In the genomic region with DNA sequence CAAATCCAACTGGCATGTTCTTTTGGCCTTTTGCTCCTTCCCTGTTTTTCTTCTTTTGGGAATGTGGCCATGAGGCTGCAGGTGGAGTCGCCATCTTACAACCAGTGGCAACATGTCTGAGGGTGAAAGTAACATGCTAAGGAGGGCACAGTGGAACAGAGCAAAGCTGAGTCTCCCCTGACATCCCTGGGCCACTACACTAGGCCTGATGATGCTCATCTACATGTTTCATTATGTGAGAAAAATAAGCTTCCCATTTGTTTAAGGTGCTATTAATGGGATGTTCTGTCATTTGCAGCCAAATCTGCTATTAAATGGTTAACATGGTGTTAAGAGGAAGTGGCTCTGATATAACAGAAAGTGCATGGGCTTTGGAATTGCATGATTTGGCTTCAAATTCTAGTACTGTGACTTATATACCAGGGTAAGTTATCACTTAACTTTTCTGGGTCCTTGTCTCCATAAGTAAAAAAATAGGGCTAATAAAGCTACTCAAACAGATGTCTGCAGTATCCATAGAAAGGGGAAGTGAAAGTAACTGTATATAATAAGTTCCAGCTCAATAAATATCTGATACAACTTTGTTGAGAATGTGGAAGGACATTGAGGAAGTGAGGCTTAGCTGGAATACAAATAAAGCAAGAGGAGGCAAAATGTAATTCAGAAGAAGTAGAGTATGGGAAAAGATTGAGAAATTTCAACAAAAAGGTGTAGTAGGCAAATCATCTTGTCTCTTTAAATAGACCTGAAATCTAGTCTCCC, we compare ENCODE assay signal across 9 cellular contexts.
DNase-seq lines count a peak whose midpoint lies in the region; ATAC-seq, FAIRE-seq and TF ChIP-seq lines count a peak whose summit lies in the region.
"Had no signal": no experiment of that assay in that cellular context is flagged by ENCODE, and none has a peak within 500 bp of the region (broad histone marks: within the 10 kb centered on the region; RNA-seq: fewer than 3 reads in every experiment).

No MANE protein-coding gene starts in this region.

- peak overlapping the region; percentile 7 for H2AFZ ChIP-seq in SU-DHL-6 (ENCODE audit: low read depth, low read length, severe bottlenecking)

- POLR2A ChIA-PET in GM10248 (lab: Yijun Ruan, JAX): no interaction called here

- ATAC-seq in GM19455 (IDR thresholded peaks at IDR 0.05; ENCODE audit: unreplicated experiment) (peak; percentile 71), HG03159 (IDR thresholded peaks at IDR 0.05; ENCODE audit: unreplicated experiment) (peak; percentile 85), HG02571 (IDR thresholded peaks at IDR 0.05; ENCODE audit: unreplicated experiment) (no peak)

- H3K27ac ChIP-seq in SU-DHL-6 (ENCODE audit: low read depth, low read length): peak overlapping the region; percentile 74

- peak overlapping the region; percentile 17 for H3K4me3 ChIP-seq in SU-DHL-6 (ENCODE audit: insufficient read depth, low read length, poor library complexity, severe bottlenecking)

- H3K9me2 ChIP-seq in SU-DHL-6 (replicated peaks; ENCODE audit: insufficient read depth, low read length): no peaks in the 10 kb centered on the region

- DNase-seq in GM10248 (ENCODE audit: extremely low spot score): peak; percentile 35
- DNase-seq in H54 (ENCODE audit: insufficient read length, low spot score): no peak
- no peak for DNase-seq in NCI-H2081 (lab: John Stamatoyannopoulos, UW)
- no peak for DNase-seq in activated T-cell treated with anti-CD3 and anti-CD28 coated beads, Interleukin-2, amount 50 U/mL, for 1 hour
- DNase-seq: NCI-H510A treated with DMSO at 0.1 percent for 48 hours had no signal

- CTCF ChIA-PET in GM10248 (lab: Yijun Ruan, JAX): interaction anchor here (1.4 to 2.2 kb wide), 3 partner anchors 11 to 369 kb away, joined by 3 to 7 read pairs (median 5); no protein-coding TSS in a partner anchor

- H3K79me2 ChIP-seq in SU-DHL-6 (ENCODE audit: insufficient read depth, low read length): no peaks in the 10 kb centered on the region

- peaks cover 31% of the 10 kb centered on the region for H3F3A ChIP-seq in SU-DHL-6 (ENCODE audit: insufficient read depth)

- no peaks in the 10 kb centered on the region for H3K36me3 ChIP-seq in SU-DHL-6 (ENCODE audit: low read length)

- H3K27me3 ChIP-seq in SU-DHL-6 (ENCODE audit: low read length): no peaks in the 10 kb centered on the region

- H3K4me2 ChIP-seq in SU-DHL-6 (ENCODE audit: low read depth, low read length, poor library complexity, severe bottlenecking): peak overlapping the region; percentile 41

- TF ChIP-seq CTCF in GM10248 (IDR thresholded peaks at IDR 0.05; ENCODE audit: control extremely low read depth, extremely low read depth, low read depth, missing control alignments) (no peak), SU-DHL-6 (IDR thresholded peaks at IDR 0.05; ENCODE audit: insufficient read depth, low read length, poor library complexity, severe bottlenecking) (no peak)

- H4K20me1 ChIP-seq in SU-DHL-6 (ENCODE audit: low read depth, low read length): no peaks in the 10 kb centered on the region

- TF ChIP-seq POLR2A in H54 (IDR thresholded peaks at IDR 0.05; ENCODE audit: low read depth, low read length): no peak

- H3K9me3 ChIP-seq in SU-DHL-6 (ENCODE audit: insufficient read depth, low read length): no peaks in the 10 kb centered on the region

- 0 out of 2 replicates have a peak overlapping the region, but pooled peaks have one; percentile 3 for H3K9ac ChIP-seq in SU-DHL-6 (ENCODE audit: low read length)

- no peak for FAIRE-seq in H54 (lab: Jason Lieb, UNC)
